18 cellular contexts compared by ENCODE assay signal in the genomic region with DNA sequence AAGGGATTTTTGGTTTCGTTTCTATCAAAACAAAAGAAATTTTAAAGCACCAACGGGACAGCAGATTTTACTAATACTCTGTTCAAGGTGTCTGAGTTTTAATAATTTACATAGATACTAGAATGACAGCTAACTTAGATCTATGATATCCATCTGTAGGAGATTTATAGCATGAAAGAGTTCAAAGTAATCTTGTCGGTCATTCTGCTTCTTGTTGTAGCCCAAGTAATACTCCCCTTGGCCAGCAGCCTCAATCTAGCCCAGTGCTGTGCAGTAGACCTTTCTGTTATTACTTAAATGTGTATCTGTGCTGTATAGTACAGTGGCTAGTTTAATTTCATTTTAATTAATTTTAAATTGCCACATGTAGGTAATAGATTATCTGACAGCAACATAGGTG.
"Had no signal": no experiment of that assay in that cellular context is flagged by ENCODE, and none has a peak within 500 bp of the region (broad histone marks: within the 10 kb centered on the region; RNA-seq: fewer than 3 reads in every experiment).

No MANE protein-coding gene starts in this region.

- H3K79me2 ChIP-seq: parathyroid adenoma had no signal

- H2AFZ ChIP-seq: neural progenitor cell, parathyroid adenoma had no signal

- FAIRE-seq: TTC549 had no signal

- H3K27ac ChIP-seq: breast epithelium, gastrocnemius medialis, heart right ventricle, left ventricle myocardium inferior, neural progenitor cell, parathyroid adenoma, skin epidermis had no signal

- ATAC-seq: gastrocnemius medialis, heart right ventricle, SK-N-SH treated with all-trans-retinoic acid at 6 μM for 48 hours had no signal

- H3K9ac ChIP-seq: neural progenitor cell, parathyroid adenoma had no signal

- H3K9me3 Mint-ChIP-seq: activated B cell treated with CpG ODN at 0.5 μM for 24 hours; activated T-cell treated with anti-CD3 and anti-CD28 coated beads, Interleukin-2, amount 50 U/mL, for 24 hours had no signal

- H3K4me1 ChIP-seq: breast epithelium, neural progenitor cell had no signal

- DNase-seq: activated B cell treated with CpG ODN at 0.5 μM for 24 hours; activated CD4-positive, alpha-beta T cell treated with anti-CD3 and anti-CD28 coated beads, Interleukin-2, amount 50 U/mL, for 1 hour; activated gamma-delta T cell; activated T-cell treated with anti-CD3 and anti-CD28 coated beads, Interleukin-2, amount 50 U/mL, for 24 hours; aorta; gastrocnemius medialis; heart right ventricle; left ventricle myocardium inferior; stimulated activated CD4-positive, alpha-beta T cell treated with anti-CD3 and anti-CD28 coated beads, Interleukin-4, amount 100 ng/mL, for 4 hours; T-helper 2 cell had no signal

- H3K27ac Mint-ChIP-seq: neural progenitor cell had no signal

- H3K4me1 Mint-ChIP-seq: neural progenitor cell had no signal

- H3K36me3 ChIP-seq: breast epithelium, neural progenitor cell had no signal

- H3K4me3 ChIP-seq: breast epithelium, gastrocnemius medialis, heart right ventricle, left ventricle myocardium inferior, neural progenitor cell, skin epidermis, tibial nerve had no signal

- H3K4me2 ChIP-seq: neural progenitor cell had no signal

- H3K27me3 ChIP-seq: breast epithelium, gastrocnemius medialis, heart right ventricle, neural progenitor cell, tibial nerve had no signal

- H3K9me3 ChIP-seq: breast epithelium, gastrocnemius medialis, left ventricle myocardium inferior, tibial nerve had no signal

- H3K4me3 Mint-ChIP-seq: activated B cell treated with CpG ODN at 0.5 μM for 24 hours; activated naive CD8-positive, alpha-beta T cell; activated T-cell treated with anti-CD3 and anti-CD28 coated beads, Interleukin-2, amount 50 U/mL, for 24 hours; neural progenitor cell had no signal

- H3K27me3 Mint-ChIP-seq: activated B cell treated with CpG ODN at 0.5 μM for 24 hours; activated naive CD8-positive, alpha-beta T cell; activated T-cell treated with anti-CD3 and anti-CD28 coated beads, Interleukin-2, amount 50 U/mL, for 24 hours had no signal
